ENCODE assay signal across 8 cellular contexts in the genomic region with DNA sequence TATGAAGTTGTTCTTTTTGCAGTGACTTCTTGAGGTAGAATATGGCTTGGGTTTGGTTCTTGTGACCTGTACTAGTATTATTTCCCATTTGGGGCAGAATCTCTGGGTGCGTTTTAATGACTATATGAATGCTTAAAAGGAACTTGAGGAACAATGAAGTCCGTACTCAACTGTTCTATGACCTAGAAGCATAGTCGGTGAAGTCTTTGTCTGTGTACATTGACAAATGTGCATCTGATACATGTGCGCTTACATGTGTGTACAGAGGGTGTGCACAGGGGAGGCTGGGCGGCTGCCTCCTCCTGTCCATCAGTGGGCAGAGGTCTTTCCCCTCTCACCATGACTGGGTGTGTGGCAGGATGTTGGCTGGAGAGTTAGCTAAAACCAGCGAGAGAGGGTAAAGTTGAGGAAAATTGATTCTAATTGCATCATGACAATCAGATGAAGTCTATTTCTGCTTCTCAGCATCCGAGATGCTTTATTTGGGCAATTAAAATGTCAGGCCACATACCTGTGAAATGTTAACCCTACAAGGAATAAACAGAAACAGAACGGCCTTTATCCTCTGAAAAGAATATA. TPM values are rescaled to one million over a fixed set of nuclear protein-coding genes. Genes with fewer than 3 reads are reported as not detected.
DNase-seq lines count a peak whose midpoint lies in the region; ATAC-seq and TF ChIP-seq lines count a peak whose summit lies in the region.

No MANE protein-coding gene starts in this region.

- H3K4me1 Mint-ChIP-seq in effector memory CD8-positive, alpha-beta T cell (ENCODE audit: low read depth in 2 of 2) = peaks cover 9 to 18% of the 10 kb centered on the region in 2 donors
- H3K4me1 Mint-ChIP-seq in naive thymus-derived CD8-positive, alpha-beta T cell = peaks cover 13 to 44% (median 29%) of the 10 kb centered on the region in 4 donors

- H3K36me3 ChIP-seq in HUES64 (ENCODE audit: insufficient read depth, low read length) = no peaks in the 10 kb centered on the region

- peaks cover 95% of the 10 kb centered on the region for H3K27me3 ChIP-seq in HUES64 (ENCODE audit: insufficient read depth, low read length)

- H3K27ac Mint-ChIP-seq in effector memory CD8-positive, alpha-beta T cell = no peak overlapping the region
- no peak overlapping the region for H3K27ac Mint-ChIP-seq in naive thymus-derived CD8-positive, alpha-beta T cell

- peaks cover 3% of the 10 kb centered on the region for H3K36me3 Mint-ChIP-seq in effector memory CD8-positive, alpha-beta T cell (ENCODE audit: insufficient read depth)
- peaks cover 0 to 19% (median 16%) of the 10 kb centered on the region in 3 donors for H3K36me3 Mint-ChIP-seq in naive thymus-derived CD8-positive, alpha-beta T cell

- DNase-seq in AG04449 (ENCODE audit: low read depth, low spot score) (no peak), omental fat pad (ENCODE audit: low spot score) (no peak)
- no peak for DNase-seq in effector memory CD8-positive, alpha-beta T cell
- DNase-seq in naive thymus-derived CD8-positive, alpha-beta T cell = no peak

- WGBS in HUES64 = 18% methylated on average over 7 of the region's 8 CpGs

- CTCF ChIA-PET in AG04449 (lab: Yijun Ruan, JAX) = interaction anchor here (0.8 to 4.6 kb wide), 5 partner anchors 12 to 1070 kb away, joined by 3 to 56 read pairs (median 33); no protein-coding TSS in a partner anchor

- POLR2A ChIA-PET in AG04449 (lab: Yijun Ruan, JAX) = interaction anchor here (0.6 to 2.3 kb wide), 4 partner anchors 10 to 378 kb away, joined by 3 to 15 read pairs (median 6); no protein-coding TSS in a partner anchor
- POLR2A ChIA-PET in naive thymus-derived CD8-positive, alpha-beta T cell (lab: Charles Lee) = no interaction called here

- no peak overlapping the region for H3K27ac ChIP-seq in HUES64 (ENCODE audit: low read depth, low read length)

- no peaks in the 10 kb centered on the region for H3K9me3 Mint-ChIP-seq in effector memory CD8-positive, alpha-beta T cell
- peaks cover 0 to 34% (median 8%) of the 10 kb centered on the region in 9 donors for H3K9me3 Mint-ChIP-seq in naive thymus-derived CD8-positive, alpha-beta T cell

- no peak overlapping the region for H3K9ac ChIP-seq in HUES64 (ENCODE audit: low read depth, low read length)

- H3K27me3 Mint-ChIP-seq in effector memory CD8-positive, alpha-beta T cell = peaks cover 85 to 97% of the 10 kb centered on the region in 2 donors
- peaks cover 46 to 90% (median 72%) of the 10 kb centered on the region in 5 donors for H3K27me3 Mint-ChIP-seq in naive thymus-derived CD8-positive, alpha-beta T cell

- peaks cover 50% of the 10 kb centered on the region for H3K4me1 ChIP-seq in HUES64 (ENCODE audit: insufficient read depth, low read length)

- TF ChIP-seq CTCF in AG04449 (IDR thresholded peaks at IDR 0.05; ENCODE audit: insufficient read depth, low read length, missing control alignments) (no peak), omental fat pad (IDR thresholded peaks at IDR 0.05) (no peak)

- no peak for ATAC-seq in effector memory CD8-positive, alpha-beta T cell (replicated peaks)
- ATAC-seq in naive thymus-derived CD8-positive, alpha-beta T cell = no peak
- ATAC-seq in omental fat pad (ENCODE audit: low FRiP score) (no peak), HG03139 (IDR thresholded peaks at IDR 0.05; ENCODE audit: unreplicated experiment) (no peak), GM19395 (IDR thresholded peaks at IDR 0.05; ENCODE audit: unreplicated experiment) (no peak), GM18502 (IDR thresholded peaks at IDR 0.05; ENCODE audit: poor library complexity, unreplicated experiment) (no peak)

- H3K4me3 ChIP-seq in AG04449 (ENCODE audit: low read depth, low read length) (peak overlapping the region; percentile 61), HUES64 (ENCODE audit: low read length) (peak overlapping the region; percentile 62)

- H3K4me3 Mint-ChIP-seq in effector memory CD8-positive, alpha-beta T cell = peak overlapping the region; percentile 75 to 80
- H3K4me3 Mint-ChIP-seq in naive thymus-derived CD8-positive, alpha-beta T cell = peak overlapping the region; percentile 8 to 84 (median 70)

- no peaks in the 10 kb centered on the region for H3K9me3 ChIP-seq in HUES64 (ENCODE audit: insufficient read depth, low read depth, low read length)

RNA-seq across cellular contexts. Expression of gene NR2F2, which starts 1.0 kb away (rescaled TPM):
- 5.0 TPM for polyA plus RNA-seq in HUES64 (2013, experiment 1 of 2)
- 8.1 TPM for polyA plus RNA-seq in HUES64 (2013, experiment 2 of 2)
- not detected for total RNA-seq in naive thymus-derived CD8-positive, alpha-beta T cell
- not detected for polyA plus RNA-seq in naive thymus-derived CD8-positive, alpha-beta T cell
- total RNA-seq in omental fat pad = 10 to 100 TPM in 3 of 4 donors, 1 to 10 TPM in 1; 8.9 to 41.8 (median 20.1) TPM

Comparison
In these comparisons a context has a peak if more than half of its experiments do, and no peak if none do; other contexts are left out.
1. RNA of gene NR2F2, which starts 1.0 kb away (total RNA-seq): 8.9 to 41.8 TPM in omental fat pad; not detected in naive thymus-derived CD8-positive, alpha-beta T cell; every median in the first group is over 4 times any median in the second.